In genomic region chr16:81449241-81449640, GRCh38 we compare ENCODE assay signal across 15 cellular contexts. TPM values are rescaled to one million over a fixed set of nuclear protein-coding genes. Genes with fewer than 3 reads are reported as not detected.
DNase-seq lines count a peak whose midpoint lies in the region; ATAC-seq, FAIRE-seq and TF ChIP-seq lines count a peak whose summit lies in the region.
"Had no signal": no experiment of that assay in that cellular context is flagged by ENCODE, and none has a peak within 500 bp of the region (broad histone marks: within the 10 kb centered on the region; RNA-seq: fewer than 3 reads in every experiment).

No MANE protein-coding gene starts in this region.

- DNase-seq in NCI-H2171 treated with DMSO at 0.1 percent for 48 hours (lab: John Stamatoyannopoulos, UW) (peak; percentile 29), NCI-H2171 (lab: John Stamatoyannopoulos, UW) (no peak), Panc1 (ENCODE audit: low read depth, low spot score) (no peak), foreskin keratinocyte (no peak), small intestine (peak; percentile 40), AML-193 (lab: John Stamatoyannopoulos, UW) (no peak)
- DNase-seq in activated CD8-positive, alpha-beta memory T cell treated with anti-CD3 and anti-CD28 coated beads, Interleukin-2, amount 50 U/mL, for 4 hours: no peak
- DNase-seq: activated CD4-positive, alpha-beta T cell treated with anti-CD3 and anti-CD28 coated beads, Interleukin-2, amount 50 U/mL, for 1 hour; effector CD4-positive, alpha-beta T cell; foreskin melanocyte; NCI-H524; RPMI8226 had no signal

- H3K4me3 ChIP-seq in Panc1 (ENCODE audit: low read depth in 2 of 2, low read length in 2 of 2) (peak overlapping the region in 1 of 2 experiments; percentile 87; a peak in 1 of 4 replicates), small intestine (ENCODE audit: low read depth in 1 of 2, low read length in 2 of 2) (no peak overlapping the region)

- H3K27me3 ChIP-seq in Panc1 (ENCODE audit: control insufficient read depth, insufficient read depth, low read length) (no peaks in the 10 kb centered on the region), foreskin keratinocyte (no peaks in the 10 kb centered on the region), small intestine (ENCODE audit: control insufficient read depth in 2 of 2, insufficient read depth in 2 of 2, low read length in 2 of 2) (no peaks in the 10 kb centered on the region)

- H3K27ac ChIP-seq in Panc1 (ENCODE audit: low read length): peak overlapping the region; percentile 87
- H3K27ac ChIP-seq in foreskin keratinocyte: peak overlapping the region; percentile 97
- peak overlapping the region; percentile 94 to 100 for H3K27ac ChIP-seq in small intestine (ENCODE audit: low read depth in 1 of 2, low read length in 1 of 2)
- H3K27ac ChIP-seq: 22Rv1 had no signal

- 33 to 68% (median 48%) methylated on average over 2 of the region's 2 CpGs for WGBS in small intestine, 3 donors

- H3K9me3 ChIP-seq in Panc1 (ENCODE audit: control insufficient read depth, insufficient read depth, low read depth, low read length) (no peaks in the 10 kb centered on the region), small intestine (ENCODE audit: control insufficient read depth, low read depth) (no peaks in the 10 kb centered on the region)

- in situ Hi-C loops in Panc1 (cut with HindIII; ENCODE audit: low pct_unique_long_range_greater_than_20kb, low sequenced_read_pairs): no loop called here

- BruUV-seq in Panc1 (replicated peaks; lab: Mats Ljungman, UMichigan): no TSS peak

- peaks cover 38% of the 10 kb centered on the region for H3K4me1 ChIP-seq in Panc1 (ENCODE audit: control insufficient read depth, insufficient read depth, low read length)
- H3K4me1 ChIP-seq in foreskin keratinocyte: peaks cover 16% of the 10 kb centered on the region
- peaks cover 19 to 20% of the 10 kb centered on the region in 2 donors for H3K4me1 ChIP-seq in small intestine (ENCODE audit: control insufficient read depth in 2 of 2, insufficient read depth in 1 of 2, low read depth in 1 of 2, low read length in 1 of 2)

- ATAC-seq in Panc1 (no peak), foreskin keratinocyte (no peak), HG02938 (IDR thresholded peaks at IDR 0.05; ENCODE audit: unreplicated experiment) (no peak)

- intact Hi-C loops in Panc1 (cut with micrococcal nuclease; ENCODE audit: unreplicated experiment): loop anchor here (5.0 kb wide), 1 partner anchor 47 kb away; no protein-coding TSS in a partner anchor

- no peak for FAIRE-seq in small intestine (lab: Jason Lieb, UNC)
- FAIRE-seq: D721Med had no signal

- CTCF ChIA-PET in Panc1 (lab: Charles Lee): no interaction called here

- no peak for TF ChIP-seq CTCF in Panc1 (IDR thresholded peaks at IDR 0.05)
- TF ChIP-seq CTCF in foreskin keratinocyte (conservative IDR thresholded peaks at IDR 0.05): no peak

- POLR2A ChIA-PET in Panc1 (lab: Charles Lee): no interaction called here

- H3K36me3 ChIP-seq in Panc1 (ENCODE audit: control insufficient read depth, insufficient read depth, low read length) (peaks cover 4% of the 10 kb centered on the region; the same call in 1 of the 2 replicates), small intestine (ENCODE audit: control insufficient read depth in 2 of 2, insufficient read depth in 2 of 2, low read length in 2 of 2) (no peaks in the 10 kb centered on the region)

RNA-seq across cellular contexts. Expression of gene CMIP, which starts 4.6 kb away (rescaled TPM):
- 49.7 TPM for total RNA-seq in Panc1 (2021; ENCODE audit: unreplicated experiment)
- polyA plus RNA-seq in Panc1 (2012; ENCODE audit: insufficient read length): 32.8 TPM
- total RNA-seq in foreskin keratinocyte: 28.0 and 28.9 TPM in 2 replicates
- polyA plus RNA-seq in foreskin keratinocyte: 12.9 and 15.3 TPM in 2 replicates
- polyA plus RNA-seq in small intestine: 10 to 100 TPM; 43.8 to 74.7 (median 43.9) TPM

Comparison
In these comparisons a context has a peak if more than half of its experiments do, and no peak if none do; other contexts are left out.
1. DNase-seq: peak in NCI-H2171 treated with DMSO at 0.1 percent for 48 hours (single experiment) and small intestine (single experiment); none in NCI-H2171 (single experiment), Panc1 (single experiment), foreskin keratinocyte (0 of 2), activated CD8-positive, alpha-beta memory T cell treated with anti-CD3 and anti-CD28 coated beads, Interleukin-2, amount 50 U/mL, for 4 hours (single experiment) and AML-193 (0 of 2).
2. Peak in every context shown above with its lines, with median percentiles within 50 percentile points of each other: H3K27ac ChIP-seq.